28 cellular contexts compared by ENCODE assay signal in genomic region chr2:45761660-45762059, GRCh38.
"Had no signal": no experiment of that assay in that cellular context is flagged by ENCODE, and none has a peak within 500 bp of the region (broad histone marks: within the 10 kb centered on the region; RNA-seq: fewer than 3 reads in every experiment).

No MANE protein-coding gene starts in this region.

- H3K9me3 Mint-ChIP-seq: activated naive CD4-positive, alpha-beta T cell treated with anti-CD3 and anti-CD28 coated beads for 36 hours; activated naive CD8-positive, alpha-beta T cell treated with anti-CD3 and anti-CD28 coated beads for 36 hours; naive thymus-derived CD8-positive, alpha-beta T cell; stimulated activated naive B cell treated with anti-CD40 and anti-IgM and Interleukin-4, amounts not matched to agents 10 μg/mL and 1 μg/mL and 100 μg/mL, for 72 hours; T-helper 1 cell treated with Interleukin-12 subunit alpha and Interleukin-12 subunit beta and Interleukin-4 antibody, amounts not matched to agents 30 μg/mL and 1 μg/mL, for 36 hours had no signal

- H3K27ac ChIP-seq: adrenal gland, body of pancreas, cardiac muscle cell, coronary artery, dorsolateral prefrontal cortex, tibial nerve, VCaP had no signal

- H3K36me3 Mint-ChIP-seq: activated naive CD8-positive, alpha-beta T cell treated with anti-CD3 and anti-CD28 coated beads for 36 hours; stimulated activated naive B cell treated with anti-CD40 and anti-IgM and Interleukin-4, amounts not matched to agents 10 μg/mL and 1 μg/mL and 100 μg/mL, for 72 hours had no signal

- H3K4me1 Mint-ChIP-seq: activated naive CD8-positive, alpha-beta T cell treated with anti-CD3 and anti-CD28 coated beads for 36 hours had no signal

- ATAC-seq: activated CD4-positive, CD25-positive, alpha-beta regulatory T cell treated with anti-CD3 and anti-CD28 coated beads, Interleukin-2, amount 50 U/mL, for 24 hours; body of pancreas; left cardiac atrium; left ventricle myocardium superior; naive thymus-derived CD8-positive, alpha-beta T cell; right cardiac atrium; stimulated activated naive B cell treated with anti-CD40 and anti-IgM and Interleukin-4, amounts not matched to agents 10 μg/mL and 1 μg/mL and 100 μg/mL, for 72 hours had no signal

- H3K27ac Mint-ChIP-seq: activated naive CD4-positive, alpha-beta T cell treated with anti-CD3 and anti-CD28 coated beads for 36 hours; activated naive CD8-positive, alpha-beta T cell treated with anti-CD3 and anti-CD28 coated beads for 36 hours; naive thymus-derived CD8-positive, alpha-beta T cell; stimulated activated naive B cell treated with anti-CD40 and anti-IgM and Interleukin-4, amounts not matched to agents 10 μg/mL and 1 μg/mL and 100 μg/mL, for 72 hours; T-helper 1 cell treated with Interleukin-12 subunit alpha and Interleukin-12 subunit beta and Interleukin-4 antibody, amounts not matched to agents 30 μg/mL and 1 μg/mL, for 36 hours had no signal

- DNase-seq: activated CD4-positive, alpha-beta T cell treated with anti-CD3 and anti-CD28 coated beads for 48 hours; activated CD4-positive, alpha-beta T cell treated with anti-CD3 and anti-CD28 coated beads, Interleukin-2, amount 50 U/mL, for 48 hours; activated CD8-positive, alpha-beta memory T cell treated with anti-CD3 and anti-CD28 coated beads for 24 hours; activated effector memory CD4-positive, alpha-beta T cell treated with Interleukin-2 at 50 U/mL for 16 hours; activated naive CD4-positive, alpha-beta T cell treated with anti-CD3 and anti-CD28 coated beads for 36 hours; activated naive CD8-positive, alpha-beta T cell treated with anti-CD3 and anti-CD28 coated beads for 36 hours; adrenal gland; aorta; body of pancreas; cerebellar nuclear complex; dorsolateral prefrontal cortex; effector memory CD4-positive, alpha-beta T cell; left cardiac atrium; left ventricle myocardium superior; midbrain; naive thymus-derived CD8-positive, alpha-beta T cell; posterior cingulate gyrus; right cardiac atrium; stimulated activated CD4-positive, alpha-beta T cell treated with anti-CD3 and anti-CD28 coated beads, Interleukin-15, amount 100 ng/mL, for 24 hours; stimulated activated CD4-positive, alpha-beta T cell treated with anti-CD3 and anti-CD28 coated beads, Interleukin-2, amount 100 ng/mL, for 24 hours; stimulated activated naive B cell treated with anti-CD40 and anti-IgM and Interleukin-4, amounts not matched to agents 10 μg/mL and 1 μg/mL and 100 μg/mL, for 72 hours; T-helper 9 cell had no signal

- H3K4me3 Mint-ChIP-seq: activated naive CD4-positive, alpha-beta T cell treated with anti-CD3 and anti-CD28 coated beads for 36 hours; activated naive CD8-positive, alpha-beta T cell treated with anti-CD3 and anti-CD28 coated beads for 36 hours; naive thymus-derived CD8-positive, alpha-beta T cell; stimulated activated naive B cell treated with anti-CD40 and anti-IgM and Interleukin-4, amounts not matched to agents 10 μg/mL and 1 μg/mL and 100 μg/mL, for 72 hours; T-helper 1 cell treated with Interleukin-12 subunit alpha and Interleukin-12 subunit beta and Interleukin-4 antibody, amounts not matched to agents 30 μg/mL and 1 μg/mL, for 36 hours had no signal

- H3K27me3 Mint-ChIP-seq: activated naive CD8-positive, alpha-beta T cell treated with anti-CD3 and anti-CD28 coated beads for 36 hours; naive thymus-derived CD8-positive, alpha-beta T cell; stimulated activated naive B cell treated with anti-CD40 and anti-IgM and Interleukin-4, amounts not matched to agents 10 μg/mL and 1 μg/mL and 100 μg/mL, for 72 hours had no signal
